24 cellular contexts compared by ENCODE assay signal in the genomic region with DNA sequence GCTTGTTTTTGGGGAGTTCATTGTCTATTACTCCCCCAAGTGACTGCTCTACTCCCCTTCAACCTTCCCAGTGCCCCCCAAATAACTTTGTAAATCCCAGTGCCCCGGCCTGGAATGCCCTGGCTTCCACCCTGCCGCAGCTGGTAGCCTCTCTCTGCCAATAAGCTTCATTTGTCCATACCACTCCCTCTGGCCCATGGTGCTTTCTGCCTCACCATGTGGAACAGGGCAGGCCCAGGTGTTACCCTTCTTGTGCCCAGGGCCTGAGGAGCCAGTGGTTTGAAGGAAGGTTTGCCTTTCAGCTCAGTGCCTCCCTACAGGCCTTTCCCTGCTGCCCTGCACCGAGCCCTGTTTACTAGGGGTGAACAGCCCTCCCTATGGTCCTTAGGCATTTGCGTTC.
DNase-seq lines count a peak whose midpoint lies in the region; ATAC-seq, FAIRE-seq and TF ChIP-seq lines count a peak whose summit lies in the region.
"Had no signal": no experiment of that assay in that cellular context is flagged by ENCODE, and none has a peak within 500 bp of the region (broad histone marks: within the 10 kb centered on the region; RNA-seq: fewer than 3 reads in every experiment).

No MANE protein-coding gene starts in this region.

- no peak overlapping the region for H3K9ac ChIP-seq in K562 (ENCODE audit: insufficient read depth in 1 of 2, low read depth in 2 of 2, low read length in 2 of 2)
- H3K9ac ChIP-seq in mesenchymal stem cell (ENCODE audit: low read length), result no peak overlapping the region

- no peak overlapping the region for H2AK5ac ChIP-seq in mesenchymal stem cell (ENCODE audit: low read length, severe bottlenecking)

- intact Hi-C loops in natural killer cell (cut with micrococcal nuclease), result no loop called here
- intact Hi-C loops in K562 (cut with micrococcal nuclease), result no loop called here

- H3K4me1 ChIP-seq in K562 (replicated peaks in 1 of 2; ENCODE audit: control insufficient read depth in 2 of 2, insufficient read depth in 2 of 2, low read length in 2 of 2) (no peaks in the 10 kb centered on the region; a peak in 1 of 5 replicates), mesenchymal stem cell (ENCODE audit: control insufficient read depth, insufficient read depth, low read depth, low read length) (no peaks in the 10 kb centered on the region), upper lobe of left lung (no peaks in the 10 kb centered on the region)

- no peak overlapping the region for H3K4ac ChIP-seq in mesenchymal stem cell (ENCODE audit: low read depth in 1 of 2, low read length in 2 of 2)

- TF ChIP-seq RAD21 in K562 (CRISPR knock-in tag; conservative IDR thresholded peaks at IDR 0.05 in 1 of 2, IDR thresholded peaks at IDR 0.05 in 1 of 2), result no peak

- no peaks in the 10 kb centered on the region for H3K27me3 ChIP-seq in K562 (ENCODE audit: control insufficient read depth in 2 of 2, insufficient read depth in 2 of 2, low read length in 2 of 2)
- H3K27me3 ChIP-seq in mesenchymal stem cell (ENCODE audit: control insufficient read depth in 1 of 2, insufficient read depth in 1 of 2, low read length in 2 of 2), result no peaks in the 10 kb centered on the region
- no peaks in the 10 kb centered on the region for H3K27me3 ChIP-seq in H7 (ENCODE audit: control insufficient read depth, insufficient read depth, low read length)
- H3K27me3 ChIP-seq in upper lobe of left lung, result no peaks in the 10 kb centered on the region

- H4K20me1 ChIP-seq in K562 (replicated peaks; ENCODE audit: control insufficient read depth, insufficient read depth, low read length), result no peaks in the 10 kb centered on the region

- no peak overlapping the region for H3K4me2 ChIP-seq in K562 (ENCODE audit: insufficient read depth, low read length)
- no peak overlapping the region for H3K4me2 ChIP-seq in mesenchymal stem cell (ENCODE audit: low read length, poor library complexity, severe bottlenecking)
- H3K4me2 ChIP-seq: PC-9 had no signal

- no peak overlapping the region for H3K4me3 Mint-ChIP-seq in natural killer cell
- H3K4me3 Mint-ChIP-seq in natural killer cell treated with Interleukin-12 subunit alpha and Interleukin-12 subunit beta and Interleukin-15 and Interleukin-18, amount 100 ng/mL, for 72 hours, result no peak overlapping the region

- no peak overlapping the region for H2AFZ ChIP-seq in K562 (ENCODE audit: low read depth, low read length)
- no peak overlapping the region for H2AFZ ChIP-seq in mesenchymal stem cell (ENCODE audit: low read depth, low read length)
- H2AFZ ChIP-seq: PC-9 had no signal

- CTCF ChIA-PET in K562 (lab: Yijun Ruan, JAX; ENCODE audit: low intra/inter-chr PET ratio), result no interaction called here

- peaks cover 0 to 4% of the 10 kb centered on the region in 2 donors for H3K9me3 Mint-ChIP-seq in natural killer cell
- peaks cover 5% of the 10 kb centered on the region for H3K9me3 Mint-ChIP-seq in natural killer cell treated with Interleukin-12 subunit alpha and Interleukin-12 subunit beta and Interleukin-15 and Interleukin-18, amount 100 ng/mL, for 72 hours

- H3K4me3 ChIP-seq in K562 (no peak overlapping the region), mesenchymal stem cell (ENCODE audit: insufficient read depth in 1 of 2, low read depth in 1 of 2, low read length in 2 of 2) (no peak overlapping the region), H7 (ENCODE audit: insufficient read depth, low read depth, low read length) (no peak overlapping the region), upper lobe of left lung (no peak overlapping the region)
- H3K4me3 ChIP-seq: PC-9 had no signal

- no peak for TF ChIP-seq EP300 in K562 (IDR thresholded peaks at IDR 0.05; ENCODE audit: low read length)
- TF ChIP-seq EP300 in upper lobe of left lung (IDR thresholded peaks at IDR 0.05), result no peak

- in situ Hi-C loops in K562 (cut with MboI), result no loop called here

- peaks cover 8% of the 10 kb centered on the region for H3K36me3 Mint-ChIP-seq in natural killer cell
- peaks cover 12% of the 10 kb centered on the region for H3K36me3 Mint-ChIP-seq in natural killer cell treated with Interleukin-12 subunit alpha and Interleukin-12 subunit beta and Interleukin-15 and Interleukin-18, amount 100 ng/mL, for 72 hours

- FAIRE-seq in K562 (lab: Jason Lieb, UNC), result no peak
- FAIRE-seq: A204.1, GM12891, GM18507, H54 had no signal

- H3K79me2 ChIP-seq in K562 (ENCODE audit: control insufficient read depth, insufficient read depth, low read length), result no peaks in the 10 kb centered on the region

- H3K36me3 ChIP-seq in K562 (ENCODE audit: control insufficient read depth, insufficient read depth, low read length) (peaks cover 36% of the 10 kb centered on the region; the same call in 2 of the 3 replicates), mesenchymal stem cell (ENCODE audit: control insufficient read depth in 1 of 2, insufficient read depth in 2 of 2, low read depth in 1 of 2, low read length in 2 of 2) (peaks cover 31 to 44% of the 10 kb centered on the region in 2 experiments), H7 (replicated peaks; ENCODE audit: control insufficient read depth, insufficient read depth, low read length) (peaks cover 14% of the 10 kb centered on the region), upper lobe of left lung (peaks cover 4 to 32% (median 21%) of the 10 kb centered on the region in 4 donors)

- peak overlapping the region in 1 of 2 experiments; percentile 34 for H3K18ac ChIP-seq in mesenchymal stem cell (ENCODE audit: low read depth in 1 of 2, low read length in 2 of 2)

- BruUV-seq in K562 (replicated peaks; lab: Mats Ljungman, UMichigan), result no TSS peak

- POLR2A ChIA-PET in K562 (lab: Yijun Ruan, JAX), result no interaction called here

- TF ChIP-seq POLR2A in K562 (conservative IDR thresholded peaks at IDR 0.05) (peak; percentile 59), upper lobe of left lung (IDR thresholded peaks at IDR 0.05) (no peak)

- no peak overlapping the region for H4K8ac ChIP-seq in mesenchymal stem cell (ENCODE audit: low read length)

- TF ChIP-seq CTCF in natural killer cell (IDR thresholded peaks at IDR 0.05), result no peak
- no peak for TF ChIP-seq CTCF in K562 (IDR thresholded peaks at IDR 0.05 in 2 of 3, conservative IDR thresholded peaks at IDR 0.05 in 1 of 3; ENCODE audit: insufficient read depth in 2 of 3, low read depth in 1 of 3, low read length in 3 of 3)
- no peak for TF ChIP-seq CTCF in upper lobe of left lung (IDR thresholded peaks at IDR 0.05)

- H2BK5ac ChIP-seq in mesenchymal stem cell (ENCODE audit: low read depth, low read length, poor library complexity, severe bottlenecking), result no peak overlapping the region

- no peak overlapping the region for H2BK15ac ChIP-seq in mesenchymal stem cell (ENCODE audit: low read depth, poor library complexity, severe bottlenecking)

- DNase-seq in natural killer cell (no peak), K562 (ENCODE audit: extremely low read depth in 1 of 4, low spot score in 3 of 4) (no peak), mesenchymal stem cell (no peak), H7 (no peak), upper lobe of left lung (no peak)
- no peak for DNase-seq in natural killer cell treated with Interleukin-12 subunit alpha and Interleukin-12 subunit beta and Interleukin-15 and Interleukin-18, amount 100 ng/mL, for 72 hours (ENCODE audit: low spot score)
- DNase-seq: C1 segment of cervical spinal cord, DMS 273 treated with DMSO at 0.1 percent for 48 hours, GF-D8, KBM-7, NCI-H1048, NCI-H1436 treated with DMSO at 0.1 percent for 48 hours, NCI-H2029 treated with DMSO at 0.1 percent for 48 hours, NCI-H2171 treated with DMSO at 0.1 percent for 48 hours, NCI-H446 treated with DMSO at 0.1 percent for 48 hours, NCI-H748 treated with DMSO at 0.1 percent for 48 hours, PC-9 had no signal

- no peak overlapping the region for H3K14ac ChIP-seq in mesenchymal stem cell (ENCODE audit: low read length in 2 of 2)

- peaks cover 57 to 61% of the 10 kb centered on the region in 2 donors for H3K4me1 Mint-ChIP-seq in natural killer cell
- H3K4me1 Mint-ChIP-seq in natural killer cell treated with Interleukin-12 subunit alpha and Interleukin-12 subunit beta and Interleukin-15 and Interleukin-18, amount 100 ng/mL, for 72 hours (ENCODE audit: low read depth in 2 of 2), result peaks cover 40 to 56% of the 10 kb centered on the region in 2 donors

- peak overlapping the region; percentile 56 to 62 for H3K27ac Mint-ChIP-seq in natural killer cell
- peak overlapping the region in 1 of 2 donors; percentile 3 for H3K27ac Mint-ChIP-seq in natural killer cell treated with Interleukin-12 subunit alpha and Interleukin-12 subunit beta and Interleukin-15 and Interleukin-18, amount 100 ng/mL, for 72 hours

- H3K27me3 Mint-ChIP-seq in natural killer cell (ENCODE audit: low read depth in 2 of 2), result no peaks in the 10 kb centered on the region
- H3K27me3 Mint-ChIP-seq in natural killer cell treated with Interleukin-12 subunit alpha and Interleukin-12 subunit beta and Interleukin-15 and Interleukin-18, amount 100 ng/mL, for 72 hours, result no peaks in the 10 kb centered on the region

- 88% methylated on average over 4 of the region's 4 CpGs for WGBS in K562 (ENCODE audit: insufficient coverage, low coverage, missing lambda C conversion rate)
- 96% methylated on average over 4 of the region's 4 CpGs for WGBS in mesenchymal stem cell
- 83 to 87% methylated on average over 4 of the region's 4 CpGs for WGBS in upper lobe of left lung, 2 donors

- H3K9me3 ChIP-seq in K562 (replicated peaks; ENCODE audit: control insufficient read depth, insufficient read depth, low read depth, low read length) (no peaks in the 10 kb centered on the region), mesenchymal stem cell (ENCODE audit: control insufficient read depth, low read length) (peaks cover 8% of the 10 kb centered on the region), upper lobe of left lung (no peaks in the 10 kb centered on the region)

- H3K27ac ChIP-seq in K562 (ENCODE audit: extremely low read depth, low read depth, low read length), result no peak overlapping the region
- H3K27ac ChIP-seq in mesenchymal stem cell (ENCODE audit: low read length, poor library complexity, severe bottlenecking), result no peak overlapping the region
- no peak overlapping the region for H3K27ac ChIP-seq in upper lobe of left lung
- H3K27ac ChIP-seq: HL-60, PC-9 had no signal

- H3K9me1 ChIP-seq in K562 (ENCODE audit: control insufficient read depth, insufficient read depth, low read length), result no peaks in the 10 kb centered on the region

- H2BK120ac ChIP-seq in mesenchymal stem cell (ENCODE audit: low read depth, low read length), result no peak overlapping the region

- H3K23ac ChIP-seq in mesenchymal stem cell (ENCODE audit: low read length in 2 of 2), result no peak overlapping the region

- peak overlapping the region in 1 of 2 experiments; percentile 43 for H2BK12ac ChIP-seq in mesenchymal stem cell (ENCODE audit: low read length in 2 of 2)

- H3K79me1 ChIP-seq in mesenchymal stem cell (replicated peaks; ENCODE audit: low read length, poor library complexity, severe bottlenecking), result no peaks in the 10 kb centered on the region

- H4K91ac ChIP-seq in mesenchymal stem cell (ENCODE audit: low read length), result peak overlapping the region; percentile 14

- no peak for ATAC-seq in natural killer cell
- ATAC-seq in natural killer cell treated with Interleukin-12 subunit alpha and Interleukin-12 subunit beta and Interleukin-15 and Interleukin-18, amount 100 ng/mL, for 72 hours, result no peak
- peak; percentile 43 for ATAC-seq in K562
- ATAC-seq in GM18519 (IDR thresholded peaks at IDR 0.05; ENCODE audit: low FRiP score, unreplicated experiment), result no peak
- no peak for ATAC-seq in upper lobe of left lung (ENCODE audit: low FRiP score in 2 of 2)
- ATAC-seq in HG03571 (IDR thresholded peaks at IDR 0.05; ENCODE audit: unreplicated experiment), result no peak
